ENCODE assay signal across 7 cellular contexts in the genomic region with DNA sequence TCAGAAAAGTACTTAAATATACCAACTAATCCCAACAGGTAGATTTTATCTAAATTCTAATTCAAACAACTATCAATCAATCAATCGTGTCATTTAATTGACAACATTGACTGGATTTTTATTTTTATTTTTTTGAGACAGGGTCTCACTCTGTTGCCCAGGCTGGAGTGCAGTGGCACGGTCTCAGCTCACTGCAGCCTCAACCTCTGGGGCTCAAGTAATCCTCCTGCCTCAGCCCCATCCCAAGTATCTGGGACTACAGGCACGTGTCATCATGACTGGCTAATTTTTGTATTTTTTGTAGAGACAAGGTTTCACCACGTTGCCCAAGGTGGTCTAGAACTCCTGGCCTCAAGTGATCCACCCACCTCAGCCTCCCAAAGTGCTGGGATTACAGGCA.
DNase-seq lines count a peak whose midpoint lies in the region; ATAC-seq and TF ChIP-seq lines count a peak whose summit lies in the region.
"Not testable (repeated sequence)": the region's sequence is repeated elsewhere in the genome, so short reads cannot be mapped to it uniquely, and the experiment has no call there.

No MANE protein-coding gene starts in this region.

- H4K20me1 ChIP-seq in GM23338 (replicated peaks; ENCODE audit: insufficient read depth) = peaks cover 41% of the 10 kb centered on the region
- H4K20me1 ChIP-seq in PC-9 (ENCODE audit: insufficient read depth) = not testable (repeated sequence)

- H3K9me3 ChIP-seq in PC-9 (ENCODE audit: insufficient read depth, low read depth); cardiac muscle cell (ENCODE audit: low read depth): not testable (repeated sequence)

- H3K4me1 ChIP-seq in GM23338 (ENCODE audit: insufficient read depth); PC-9 (replicated peaks; ENCODE audit: insufficient read depth): not testable (repeated sequence)
- H3K4me1 ChIP-seq in cardiac muscle cell (ENCODE audit: low read depth) = peaks cover 18% of the 10 kb centered on the region

- not testable (repeated sequence) for H3K4me1 Mint-ChIP-seq in GM23338; nephron progenitor cell; stimulated activated effector memory CD8-positive, alpha-beta T cell treated with anti-CD3 and anti-CD28 coated beads, Interleukin-12 subunit alpha, Interleukin-12 subunit beta, amount 100 ng/mL, for 72 hours
- peaks cover 10% of the 10 kb centered on the region for H3K4me1 Mint-ChIP-seq in activated naive CD8-positive, alpha-beta T cell (ENCODE audit: low read depth)
- peaks cover 19% of the 10 kb centered on the region for H3K4me1 Mint-ChIP-seq in chondrocyte (ENCODE audit: low read depth)

- H3F3A ChIP-seq in GM23338 (replicated peaks; ENCODE audit: low read depth) (peaks cover 26% of the 10 kb centered on the region), PC-9 (ENCODE audit: insufficient read depth, low read depth) (peaks cover 12% of the 10 kb centered on the region; the same call in 1 of the 2 replicates)

- H3K27me3 ChIP-seq in GM23338 (ENCODE audit: insufficient read depth); PC-9 (ENCODE audit: insufficient read depth, low read depth); cardiac muscle cell: not testable (repeated sequence)

- H3K79me2 ChIP-seq in GM23338 (replicated peaks; ENCODE audit: insufficient read depth) = peaks cover 67% of the 10 kb centered on the region
- not testable (repeated sequence) for H3K79me2 ChIP-seq in PC-9 (ENCODE audit: low read depth)

- H3K36me3 Mint-ChIP-seq in GM23338 (ENCODE audit: low read depth) (peaks cover 81% of the 10 kb centered on the region), chondrocyte (ENCODE audit: low read depth) (peaks cover 17% of the 10 kb centered on the region), nephron progenitor cell (ENCODE audit: low read depth) (peaks cover 80% of the 10 kb centered on the region)
- H3K36me3 Mint-ChIP-seq in activated naive CD8-positive, alpha-beta T cell = not testable (repeated sequence)
- peaks cover 95% of the 10 kb centered on the region for H3K36me3 Mint-ChIP-seq in stimulated activated effector memory CD8-positive, alpha-beta T cell treated with anti-CD3 and anti-CD28 coated beads, Interleukin-12 subunit alpha, Interleukin-12 subunit beta, amount 100 ng/mL, for 72 hours

- peaks cover 55% of the 10 kb centered on the region for H3K36me3 ChIP-seq in GM23338 (ENCODE audit: insufficient read depth)
- peaks cover 28% of the 10 kb centered on the region for H3K36me3 ChIP-seq in PC-9 (ENCODE audit: low read depth)
- H3K36me3 ChIP-seq in cardiac muscle cell = peaks cover 46% of the 10 kb centered on the region

- DNase-seq in GM23338 (ENCODE audit: low spot score); PC-9; chondrocyte (ENCODE audit: low spot score); cardiac muscle cell (ENCODE audit: low read depth in 1 of 2, low spot score in 1 of 2); nephron progenitor cell; stimulated activated effector memory CD8-positive, alpha-beta T cell treated with anti-CD3 and anti-CD28 coated beads, Interleukin-12 subunit alpha, Interleukin-12 subunit beta, amount 100 ng/mL, for 72 hours (ENCODE audit: low spot score in 2 of 2): not testable (repeated sequence)

- H3K27ac Mint-ChIP-seq in GM23338 = not testable (repeated sequence)
- peak overlapping the region; percentile 46 for H3K27ac Mint-ChIP-seq in activated naive CD8-positive, alpha-beta T cell
- H3K27ac Mint-ChIP-seq in chondrocyte (ENCODE audit: unreplicated experiment) (peak overlapping the region; percentile 36), nephron progenitor cell (peak overlapping the region; percentile 84)
- peak overlapping the region; percentile 84 for H3K27ac Mint-ChIP-seq in stimulated activated effector memory CD8-positive, alpha-beta T cell treated with anti-CD3 and anti-CD28 coated beads, Interleukin-12 subunit alpha, Interleukin-12 subunit beta, amount 100 ng/mL, for 72 hours

- POLR2A ChIA-PET in PC-9 (lab: Charles Lee; ENCODE audit: unreplicated experiment) = not testable (repeated sequence)

- not testable (repeated sequence) for ATAC-seq in GM23338; stimulated activated effector memory CD8-positive, alpha-beta T cell treated with anti-CD3 and anti-CD28 coated beads, Interleukin-12 subunit alpha, Interleukin-12 subunit beta, amount 100 ng/mL, for 72 hours

- not testable (repeated sequence) for H3K4me2 ChIP-seq in GM23338, PC-9

- not testable (repeated sequence) for H3K27me3 Mint-ChIP-seq in GM23338 (ENCODE audit: insufficient read depth, low read depth, poor library complexity); activated naive CD8-positive, alpha-beta T cell; chondrocyte (ENCODE audit: low read depth); nephron progenitor cell (ENCODE audit: low read depth, poor library complexity)

- H3K9me2 ChIP-seq in GM23338 (ENCODE audit: insufficient read depth); PC-9 (ENCODE audit: insufficient read depth): not testable (repeated sequence)

- H3K4me3 ChIP-seq in GM23338, PC-9, cardiac muscle cell: not testable (repeated sequence)

- intact Hi-C loops in PC-9 (cut with micrococcal nuclease; ENCODE audit: unreplicated experiment) = not testable (repeated sequence)

- H3K4me3 Mint-ChIP-seq in GM23338; activated naive CD8-positive, alpha-beta T cell; chondrocyte (ENCODE audit: unreplicated experiment); nephron progenitor cell; stimulated activated effector memory CD8-positive, alpha-beta T cell treated with anti-CD3 and anti-CD28 coated beads, Interleukin-12 subunit alpha, Interleukin-12 subunit beta, amount 100 ng/mL, for 72 hours: not testable (repeated sequence)

- TF ChIP-seq CTCF in GM23338 (conservative IDR thresholded peaks at IDR 0.05; ENCODE audit: low read depth in 2 of 2); PC-9 (conservative IDR thresholded peaks at IDR 0.05); chondrocyte (IDR thresholded peaks at IDR 0.05); cardiac muscle cell (IDR thresholded peaks at IDR 0.05; ENCODE audit: low read depth, low read length); nephron progenitor cell (IDR thresholded peaks at IDR 0.05): not testable (repeated sequence)

- peak overlapping the region; percentile 59; the same call in 1 of the 2 replicates for H3K27ac ChIP-seq in GM23338 (ENCODE audit: low read depth)
- peak overlapping the region; percentile 23; the same call in 1 of the 2 replicates for H3K27ac ChIP-seq in PC-9
- H3K27ac ChIP-seq in cardiac muscle cell = peak overlapping the region; percentile 47

- CTCF ChIA-PET in PC-9 (lab: Charles Lee) = not testable (repeated sequence)

- not testable (repeated sequence) for BruUV-seq in PC-9 (replicated peaks; lab: Mats Ljungman, UMichigan)

- H2AFZ ChIP-seq in GM23338, PC-9: not testable (repeated sequence)

- not testable (repeated sequence) for H3K9me3 Mint-ChIP-seq in GM23338; activated naive CD8-positive, alpha-beta T cell (ENCODE audit: low read depth); chondrocyte (ENCODE audit: low read depth); nephron progenitor cell; stimulated activated effector memory CD8-positive, alpha-beta T cell treated with anti-CD3 and anti-CD28 coated beads, Interleukin-12 subunit alpha, Interleukin-12 subunit beta, amount 100 ng/mL, for 72 hours
